Comparison of ENCODE assay signal across 11 cellular contexts in the genomic region with DNA sequence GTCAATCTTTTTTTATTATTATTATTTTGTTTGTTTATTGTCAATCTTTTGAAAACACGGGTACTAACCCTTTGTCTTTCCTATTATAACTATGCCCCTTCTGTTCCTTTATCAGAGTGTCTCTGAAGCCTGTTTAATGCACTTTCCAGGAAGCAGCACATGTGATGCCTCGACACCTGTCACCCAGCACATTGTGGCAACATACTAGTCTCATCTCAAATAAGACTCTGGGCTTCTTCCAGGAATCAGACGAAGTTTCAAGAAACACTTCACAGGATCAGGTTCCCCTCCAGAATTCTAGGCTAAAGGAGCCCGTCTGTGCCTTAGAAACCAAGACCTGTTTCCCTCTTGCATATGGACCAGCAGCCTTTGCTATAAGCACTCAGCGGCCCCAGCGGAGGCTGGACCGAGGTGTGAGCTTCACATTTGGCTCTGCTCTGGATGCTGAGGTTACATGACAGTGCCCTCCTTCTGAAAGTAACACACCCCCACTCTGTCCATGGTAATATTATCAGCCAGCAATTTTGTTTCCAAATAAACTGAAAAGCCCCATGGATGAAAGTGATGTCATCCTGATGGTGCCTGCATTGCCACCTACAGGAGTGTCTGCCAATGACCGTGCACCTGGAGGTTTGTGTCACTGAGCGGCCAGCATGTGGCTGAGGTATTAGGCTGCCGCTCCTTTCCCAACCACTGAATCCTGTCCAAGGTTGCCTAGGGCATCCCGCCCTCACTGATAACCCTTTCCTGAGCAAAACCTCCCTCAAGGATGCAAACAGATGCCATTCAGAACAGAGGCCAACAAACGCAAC. TPM values are rescaled to one million over a fixed set of nuclear protein-coding genes. Genes with fewer than 3 reads are reported as not detected.
A peak's percentile ranks its signal among the peaks of the same experiment; 100 is the strongest.
DNase-seq lines count a peak whose midpoint lies in the region; ATAC-seq and TF ChIP-seq lines count a peak whose summit lies in the region.
"Had no signal": no experiment of that assay in that cellular context is flagged by ENCODE, and none has a peak within 500 bp of the region (broad histone marks: within the 10 kb centered on the region; RNA-seq: fewer than 3 reads in every experiment).

No MANE protein-coding gene starts in this region.

- DNase-seq in NCI-H2171 treated with DMSO at 0.1 percent for 48 hours (lab: John Stamatoyannopoulos, UW) (peak; percentile 34), NCI-H2171 (lab: John Stamatoyannopoulos, UW) (no peak), NAMALWA (ENCODE audit: low spot score) (peak; percentile 21), choroid plexus epithelial cell (ENCODE audit: low read depth) (no peak), neural crest cell (ENCODE audit: low read depth, low spot score) (no peak)
- DNase-seq in activated CD4-positive, alpha-beta T cell treated with anti-CD3 and anti-CD28 coated beads, Interleukin-2, amount 50 U/mL, for 4 hours: no peak
- DNase-seq: activated T-cell treated with anti-CD3 and anti-CD28 coated beads for 4 hours; stimulated activated CD4-positive, alpha-beta T cell treated with anti-CD3 and anti-CD28 coated beads, Interleukin-4, amount 100 ng/mL, for 1 hour had no signal

- H3K9me3 Mint-ChIP-seq in neural crest cell: no peaks in the 10 kb centered on the region

- TF ChIP-seq CTCF in choroid plexus epithelial cell (conservative IDR thresholded peaks at IDR 0.05; ENCODE audit: low read depth, low read length): peak; percentile 11
- TF ChIP-seq CTCF in neural crest cell (conservative IDR thresholded peaks at IDR 0.05): peak; percentile 16

- no peak overlapping the region for H3K4me3 ChIP-seq in choroid plexus epithelial cell (ENCODE audit: low read depth, low read length)
- H3K4me3 ChIP-seq: tibial artery had no signal

- no peak for ATAC-seq in GM19324 (IDR thresholded peaks at IDR 0.05; ENCODE audit: low FRiP score, unreplicated experiment)
- ATAC-seq in HG02973 (IDR thresholded peaks at IDR 0.05; ENCODE audit: unreplicated experiment): no peak

- no peaks in the 10 kb centered on the region for H3K36me3 Mint-ChIP-seq in neural crest cell (ENCODE audit: low read depth)

- peaks cover 13% of the 10 kb centered on the region for H3K4me1 Mint-ChIP-seq in neural crest cell

- H3K4me3 Mint-ChIP-seq in neural crest cell: no peak overlapping the region

- H3K27ac Mint-ChIP-seq in neural crest cell (ENCODE audit: unreplicated experiment): no peak overlapping the region

- H3K27me3 Mint-ChIP-seq in neural crest cell (ENCODE audit: low read depth): peaks cover 5% of the 10 kb centered on the region

RNA-seq across cellular contexts. Expression of a gene that starts 38.1 kb away (rescaled TPM):
- total RNA-seq in neural crest cell: 140 and 160 TPM in 2 replicates

Comparison
In these comparisons a context has a peak if more than half of its experiments do, and no peak if none do; other contexts are left out.
1. DNase-seq: peak in NCI-H2171 treated with DMSO at 0.1 percent for 48 hours (single experiment) and NAMALWA (single experiment); none in NCI-H2171 (single experiment), choroid plexus epithelial cell (single experiment), neural crest cell (single experiment) and activated CD4-positive, alpha-beta T cell treated with anti-CD3 and anti-CD28 coated beads, Interleukin-2, amount 50 U/mL, for 4 hours (0 of 2).